Comparison of ENCODE assay signal across 8 cellular contexts in genomic region chr5:100790170-100790665, GRCh38.
DNase-seq lines count a peak whose midpoint lies in the region; ATAC-seq and TF ChIP-seq lines count a peak whose summit lies in the region.

No MANE protein-coding gene starts in this region.

- peaks cover 4 to 12% of the 10 kb centered on the region in 2 donors for H3K9me3 Mint-ChIP-seq in activated T-cell treated with anti-CD3 and anti-CD28 coated beads, Interleukin-2, amount 50 U/mL, for 72 hours
- H3K9me3 Mint-ChIP-seq in activated T-cell treated with anti-CD3 and anti-CD28 coated beads, Interleukin-2, amount 50 U/mL, for 24 hours, result peaks cover 3% of the 10 kb centered on the region
- no peaks in the 10 kb centered on the region for H3K9me3 Mint-ChIP-seq in chondrocyte (ENCODE audit: low read depth)
- no peaks in the 10 kb centered on the region for H3K9me3 Mint-ChIP-seq in type B pancreatic cell
- no peaks in the 10 kb centered on the region for H3K9me3 Mint-ChIP-seq in osteocyte (ENCODE audit: unreplicated experiment)

- peaks cover 10% of the 10 kb centered on the region for H3K27me3 Mint-ChIP-seq in activated T-cell treated with anti-CD3 and anti-CD28 coated beads, Interleukin-2, amount 50 U/mL, for 72 hours (ENCODE audit: low read depth)
- no peaks in the 10 kb centered on the region for H3K27me3 Mint-ChIP-seq in activated T-cell treated with anti-CD3 and anti-CD28 coated beads, Interleukin-2, amount 50 U/mL, for 24 hours
- H3K27me3 Mint-ChIP-seq in chondrocyte (ENCODE audit: low read depth) (peaks cover 8% of the 10 kb centered on the region), type B pancreatic cell (no peaks in the 10 kb centered on the region), osteocyte (ENCODE audit: unreplicated experiment) (peaks cover 28% of the 10 kb centered on the region)

- no peak for DNase-seq in activated T-cell treated with anti-CD3 and anti-CD28 coated beads, Interleukin-2, amount 50 U/mL, for 72 hours
- DNase-seq in activated T-cell treated with anti-CD3 and anti-CD28 coated beads, Interleukin-2, amount 50 U/mL, for 24 hours, result no peak
- DNase-seq in chondrocyte (ENCODE audit: low spot score), result no peak
- no peak for DNase-seq in type B pancreatic cell (ENCODE audit: extremely low spot score, unreplicated experiment)
- no peak for DNase-seq in NCI-H2171 (lab: John Stamatoyannopoulos, UW)
- DNase-seq in ureter (ENCODE audit: low spot score), result no peak
- DNase-seq in osteocyte (ENCODE audit: extremely low spot score, unreplicated experiment), result no peak

- peaks cover 6 to 7% of the 10 kb centered on the region in 2 donors for H3K36me3 Mint-ChIP-seq in activated T-cell treated with anti-CD3 and anti-CD28 coated beads, Interleukin-2, amount 50 U/mL, for 72 hours (ENCODE audit: insufficient read depth in 2 of 2)
- no peaks in the 10 kb centered on the region for H3K36me3 Mint-ChIP-seq in activated T-cell treated with anti-CD3 and anti-CD28 coated beads, Interleukin-2, amount 50 U/mL, for 24 hours (ENCODE audit: low read depth)
- H3K36me3 Mint-ChIP-seq in chondrocyte (ENCODE audit: low read depth) (no peaks in the 10 kb centered on the region), type B pancreatic cell (no peaks in the 10 kb centered on the region), osteocyte (ENCODE audit: unreplicated experiment) (no peaks in the 10 kb centered on the region)

- peaks cover 19% of the 10 kb centered on the region for H3K4me1 Mint-ChIP-seq in activated T-cell treated with anti-CD3 and anti-CD28 coated beads, Interleukin-2, amount 50 U/mL, for 72 hours (ENCODE audit: low read depth)
- H3K4me1 Mint-ChIP-seq in activated T-cell treated with anti-CD3 and anti-CD28 coated beads, Interleukin-2, amount 50 U/mL, for 24 hours (ENCODE audit: low read depth), result peaks cover 9% of the 10 kb centered on the region
- no peaks in the 10 kb centered on the region for H3K4me1 Mint-ChIP-seq in chondrocyte (ENCODE audit: low read depth)
- peaks cover 13% of the 10 kb centered on the region for H3K4me1 Mint-ChIP-seq in type B pancreatic cell (ENCODE audit: unreplicated experiment)
- peaks cover 2% of the 10 kb centered on the region for H3K4me1 Mint-ChIP-seq in osteocyte (ENCODE audit: unreplicated experiment)

- peak overlapping the region; percentile 85 for H3K27ac Mint-ChIP-seq in activated T-cell treated with anti-CD3 and anti-CD28 coated beads, Interleukin-2, amount 50 U/mL, for 72 hours
- H3K27ac Mint-ChIP-seq in activated T-cell treated with anti-CD3 and anti-CD28 coated beads, Interleukin-2, amount 50 U/mL, for 24 hours, result no peak overlapping the region
- H3K27ac Mint-ChIP-seq in chondrocyte (ENCODE audit: unreplicated experiment), result no peak overlapping the region
- H3K27ac Mint-ChIP-seq in type B pancreatic cell, result no peak overlapping the region
- no peak overlapping the region for H3K27ac Mint-ChIP-seq in osteocyte (ENCODE audit: unreplicated experiment)

- H3K4me3 Mint-ChIP-seq in activated T-cell treated with anti-CD3 and anti-CD28 coated beads, Interleukin-2, amount 50 U/mL, for 72 hours, result peak overlapping the region in 1 of 2 donors; percentile 65
- no peak overlapping the region for H3K4me3 Mint-ChIP-seq in activated T-cell treated with anti-CD3 and anti-CD28 coated beads, Interleukin-2, amount 50 U/mL, for 24 hours
- no peak overlapping the region for H3K4me3 Mint-ChIP-seq in chondrocyte (ENCODE audit: unreplicated experiment)
- H3K4me3 Mint-ChIP-seq in type B pancreatic cell, result peak overlapping the region; percentile 62
- H3K4me3 Mint-ChIP-seq in osteocyte (ENCODE audit: unreplicated experiment), result no peak overlapping the region

- ATAC-seq in activated T-cell treated with anti-CD3 and anti-CD28 coated beads, Interleukin-2, amount 50 U/mL, for 72 hours (replicated peaks in 1 of 2), result peak; percentile 23 to 36
- peak; percentile 90 for ATAC-seq in HG03457 (IDR thresholded peaks at IDR 0.05; ENCODE audit: unreplicated experiment)

- peak; percentile 17 for TF ChIP-seq CTCF in chondrocyte (IDR thresholded peaks at IDR 0.05)
- no peak for TF ChIP-seq CTCF in type B pancreatic cell (conservative IDR thresholded peaks at IDR 0.05)
- TF ChIP-seq CTCF in osteocyte (IDR thresholded peaks at IDR 0.05), result no peak
